ENCODE assay signal across 1 cellular context in genomic region chr11:12261551-12261950, GRCh38.
A peak's percentile ranks its signal among the peaks of the same experiment; 100 is the strongest.
TF ChIP-seq lines count a peak whose summit lies in the region.

No MANE protein-coding gene starts in this region.

TF ChIP-seq in K562, 482 proteins besides CTCF, POLR2A, EP300 and RAD21 (continued from another document):
- TF ChIP-seq, protein P1, sequence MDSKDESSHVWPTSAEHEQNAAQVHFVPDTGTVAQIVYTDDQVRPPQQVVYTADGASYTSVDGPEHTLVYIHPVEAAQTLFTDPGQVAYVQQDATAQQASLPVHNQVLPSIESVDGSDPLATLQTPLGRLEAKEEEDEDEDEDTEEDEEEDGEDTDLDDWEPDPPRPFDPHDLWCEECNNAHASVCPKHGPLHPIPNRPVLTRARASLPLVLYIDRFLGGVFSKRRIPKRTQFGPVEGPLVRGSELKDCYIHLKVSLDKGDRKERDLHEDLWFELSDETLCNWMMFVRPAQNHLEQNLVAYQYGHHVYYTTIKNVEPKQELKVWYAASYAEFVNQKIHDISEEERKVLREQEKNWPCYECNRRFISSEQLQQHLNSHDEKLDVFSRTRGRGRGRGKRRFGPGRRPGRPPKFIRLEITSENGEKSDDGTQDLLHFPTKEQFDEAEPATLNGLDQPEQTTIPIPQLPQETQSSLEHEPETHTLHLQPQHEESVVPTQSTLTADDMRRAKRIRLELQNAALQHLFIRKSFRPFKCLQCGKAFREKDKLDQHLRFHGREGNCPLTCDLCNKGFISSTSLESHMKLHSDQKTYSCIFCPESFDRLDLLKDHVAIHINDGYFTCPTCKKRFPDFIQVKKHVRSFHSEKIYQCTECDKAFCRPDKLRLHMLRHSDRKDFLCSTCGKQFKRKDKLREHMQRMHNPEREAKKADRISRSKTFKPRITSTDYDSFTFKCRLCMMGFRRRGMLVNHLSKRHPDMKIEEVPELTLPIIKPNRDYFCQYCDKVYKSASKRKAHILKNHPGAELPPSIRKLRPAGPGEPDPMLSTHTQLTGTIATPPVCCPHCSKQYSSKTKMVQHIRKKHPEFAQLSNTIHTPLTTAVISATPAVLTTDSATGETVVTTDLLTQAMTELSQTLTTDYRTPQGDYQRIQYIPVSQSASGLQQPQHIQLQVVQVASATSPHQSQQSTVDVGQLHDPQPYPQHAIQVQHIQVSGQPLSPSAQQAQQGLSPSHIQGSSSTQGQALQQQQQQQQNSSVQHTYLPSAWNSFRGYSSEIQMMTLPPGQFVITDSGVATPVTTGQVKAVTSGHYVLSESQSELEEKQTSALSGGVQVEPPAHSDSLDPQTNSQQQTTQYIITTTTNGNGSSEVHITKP (IDR thresholded peaks at IDR 0.05; ENCODE audit: partially characterized antibody) = peak; percentile 1
TF ChIP-seq in K562: peak in this region for 2.
